8 cellular contexts compared by ENCODE assay signal in the genomic region with DNA sequence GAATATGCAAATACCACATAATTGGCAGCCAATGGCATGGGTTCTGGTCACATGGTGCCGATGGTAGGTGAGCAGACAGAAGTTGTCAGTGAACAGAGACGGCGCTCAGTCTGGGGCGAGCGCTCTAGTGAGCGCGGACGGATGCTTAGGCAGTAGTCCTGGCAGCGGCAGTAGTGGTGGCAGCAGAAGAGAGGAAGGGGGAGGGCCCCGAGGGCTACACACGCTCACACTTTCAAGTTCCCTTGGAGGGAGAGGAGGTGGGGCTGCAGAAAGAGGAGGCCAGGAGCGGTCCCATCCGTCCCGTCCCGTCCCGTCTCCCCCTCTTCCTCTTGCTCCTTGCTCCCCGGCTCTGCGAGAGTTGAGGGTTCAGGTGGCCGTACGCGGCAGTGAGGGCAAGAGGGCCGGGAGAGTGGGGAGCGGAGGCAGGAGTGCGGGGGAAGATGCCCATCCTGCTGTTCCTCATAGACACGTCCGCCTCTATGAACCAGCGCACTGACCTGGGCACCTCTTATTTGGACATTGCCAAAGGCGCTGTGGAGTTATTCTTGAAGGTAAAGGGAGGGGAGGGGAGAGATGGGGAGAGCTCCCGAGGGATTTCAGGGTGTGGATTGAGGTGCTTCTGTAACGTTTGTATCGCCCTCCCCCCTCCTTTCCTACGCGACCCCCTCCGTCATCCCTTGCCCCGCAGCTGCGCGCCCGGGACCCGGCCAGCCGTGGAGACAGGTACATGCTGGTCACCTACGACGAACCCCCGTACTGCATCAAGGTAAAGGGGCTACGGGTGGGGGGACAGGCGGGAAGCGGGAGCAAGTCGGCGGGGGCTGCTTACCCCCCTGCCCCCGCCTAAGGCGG. TPM values are rescaled to one million over a fixed set of nuclear protein-coding genes. Genes with fewer than 3 reads are reported as not detected.
DNase-seq lines count a peak whose midpoint lies in the region; ATAC-seq, FAIRE-seq and TF ChIP-seq lines count a peak whose summit lies in the region.

A gene with protein sequence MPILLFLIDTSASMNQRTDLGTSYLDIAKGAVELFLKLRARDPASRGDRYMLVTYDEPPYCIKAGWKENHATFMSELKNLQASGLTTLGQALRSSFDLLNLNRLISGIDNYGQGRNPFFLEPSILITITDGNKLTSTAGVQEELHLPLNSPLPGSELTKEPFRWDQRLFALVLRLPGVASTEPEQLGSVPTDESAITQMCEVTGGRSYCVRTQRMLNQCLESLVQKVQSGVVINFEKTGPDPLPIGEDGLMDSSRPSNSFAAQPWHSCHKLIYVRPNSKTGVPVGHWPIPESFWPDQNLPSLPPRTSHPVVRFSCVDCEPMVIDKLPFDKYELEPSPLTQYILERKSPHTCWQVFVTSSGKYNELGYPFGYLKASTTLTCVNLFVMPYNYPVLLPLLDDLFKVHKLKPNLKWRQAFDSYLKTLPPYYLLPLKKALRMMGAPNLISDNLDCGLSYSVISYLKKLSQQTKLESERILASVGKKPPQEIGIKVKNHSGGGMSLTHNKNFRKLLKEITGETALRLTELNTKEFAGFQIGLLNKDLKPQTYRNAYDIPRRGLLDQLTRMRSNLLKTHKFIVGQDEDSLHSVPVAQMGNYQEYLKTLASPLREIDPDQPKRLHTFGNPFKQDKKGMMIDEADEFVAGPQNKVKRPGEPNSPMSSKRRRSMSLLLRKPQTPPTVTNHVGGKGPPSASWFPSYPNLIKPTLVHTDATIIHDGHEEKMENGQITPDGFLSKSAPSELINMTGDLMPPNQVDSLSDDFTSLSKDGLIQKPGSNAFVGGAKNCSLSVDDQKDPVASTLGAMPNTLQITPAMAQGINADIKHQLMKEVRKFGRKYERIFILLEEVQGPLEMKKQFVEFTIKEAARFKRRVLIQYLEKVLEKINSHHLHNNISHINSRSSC (plus strand): TSS at position 108 of the 852 bp plus-strand sequence. CDS start 333 bp downstream, at position 441.

- H3K27me3 Mint-ChIP-seq in T-helper 17 cell: no peaks in the 10 kb centered on the region

- RAD21 ChIA-PET in HCT116 (lab: Charles Lee; ENCODE audit: low non-redundant PET in 1 of 2, low total read pairs in 2 of 2, uncharacterized antibody in 2 of 2, unreplicated experiment in 2 of 2): no interaction called here

- H3K36me3 Mint-ChIP-seq in T-helper 17 cell (ENCODE audit: low read depth): peaks cover 4% of the 10 kb centered on the region

- H3K27ac ChIP-seq in HCT116 (ENCODE audit: low read depth, low read length) (peak within 1 kb of the TSS; percentile 46), left ventricle myocardium inferior (replicated peaks) (peak within 1 kb of the TSS; percentile 91), psoas muscle (peak within 1 kb of the TSS; percentile 58)

- TF ChIP-seq RAD21 in HCT116 (IDR thresholded peaks at IDR 0.05; ENCODE audit: low read depth): no peak

- H3K36me3 ChIP-seq in HCT116 (ENCODE audit: control insufficient read depth in 1 of 2, insufficient read depth in 2 of 2, low read length in 2 of 2) (no peaks in the 10 kb centered on the region), left ventricle myocardium inferior (no peaks in the 10 kb centered on the region), psoas muscle (ENCODE audit: insufficient read depth in 1 of 2, low read depth in 1 of 2) (no peaks in the 10 kb centered on the region)

- H3K4me3 Mint-ChIP-seq in T-helper 17 cell: peak within 1 kb of the TSS; percentile 99

- H3K9me3 ChIP-seq in HCT116 (ENCODE audit: control insufficient read depth in 1 of 2, insufficient read depth in 1 of 2, low read depth in 1 of 2, low read length in 2 of 2) (no peaks in the 10 kb centered on the region), T-helper 17 cell (ENCODE audit: control insufficient read depth, low read length, poor library complexity, severe bottlenecking) (no peaks in the 10 kb centered on the region), left ventricle myocardium inferior (replicated peaks) (no peaks in the 10 kb centered on the region), psoas muscle (no peaks in the 10 kb centered on the region)

- TF ChIP-seq CTCF in GM10248 (IDR thresholded peaks at IDR 0.05; ENCODE audit: control extremely low read depth, extremely low read depth, low read depth, missing control alignments) (no peak), HCT116 (IDR thresholded peaks at IDR 0.05 in 2 of 3, conservative IDR thresholded peaks at IDR 0.05 in 1 of 3; ENCODE audit: borderline replicate concordance in 1 of 3, insufficient read depth in 1 of 3, low read depth in 2 of 3, low read length in 2 of 3) (no peak), left ventricle myocardium inferior (IDR thresholded peaks at IDR 0.05; ENCODE audit: borderline replicate concordance) (no peak), psoas muscle (IDR thresholded peaks at IDR 0.05) (no peak)

- H3K4me3 ChIP-seq in HCT116 (replicated peaks in 1 of 2; ENCODE audit: low read depth in 1 of 2, low read length in 2 of 2) (peak within 1 kb of the TSS; percentile 53 to 64), left ventricle myocardium inferior (peak within 1 kb of the TSS; percentile 76), psoas muscle (peak within 1 kb of the TSS; percentile 62)

- no TSS peak for BruUV-seq in HCT116 (replicated peaks; lab: Mats Ljungman, UMichigan)

- H3K79me2 ChIP-seq in HCT116 (ENCODE audit: insufficient read depth, low read length): no peaks in the 10 kb centered on the region

- DNase-seq in GM10248 (ENCODE audit: extremely low spot score): peak; percentile 60
- DNase-seq in HCT116 (ENCODE audit: low read depth, low spot score): peak; percentile 67
- peak; percentile 96 for DNase-seq in MV-4-11 (lab: John Stamatoyannopoulos, UW)
- DNase-seq in T-helper 17 cell: peak; percentile 69 to 81 (median 76)
- peak; percentile 54 for DNase-seq in amniotic stem cell (lab: John Stamatoyannopoulos, UW)
- peak; percentile 75 for DNase-seq in left ventricle myocardium inferior
- DNase-seq in psoas muscle: peak; percentile 74 to 84
- DNase-seq in urothelium cell line (ENCODE audit: low spot score): peak; percentile 60

- H3K4me1 ChIP-seq in HCT116 (ENCODE audit: control insufficient read depth in 1 of 2, insufficient read depth in 2 of 2, low read length in 2 of 2): peaks cover 0 to 11% of the 10 kb centered on the region in 2 experiments; a peak in 1 of 4 replicates
- H3K4me1 ChIP-seq in left ventricle myocardium inferior: peaks cover 8% of the 10 kb centered on the region
- H3K4me1 ChIP-seq in psoas muscle: no peaks in the 10 kb centered on the region

- H3K27me3 ChIP-seq in HCT116 (ENCODE audit: insufficient read depth, low read length): no peaks in the 10 kb centered on the region
- H3K27me3 ChIP-seq in left ventricle myocardium inferior (ENCODE audit: low read depth): no peaks in the 10 kb centered on the region
- H3K27me3 ChIP-seq in psoas muscle (ENCODE audit: insufficient read depth in 3 of 3, low read length in 2 of 3): peaks cover 0 to 20% (median 0%) of the 10 kb centered on the region in 3 donors

- 0 to 35% (median 0%) methylated on average over 31 to 49 of the region's 50 CpGs for WGBS in psoas muscle, 3 donors

- H3K4me2 ChIP-seq in HCT116 (ENCODE audit: low read length): peak within 1 kb of the TSS; percentile 84

- peak within 1 kb of the TSS; percentile 74 for H2AFZ ChIP-seq in HCT116 (ENCODE audit: low read depth, low read length, poor library complexity, severe bottlenecking)

- ATAC-seq in HCT116 (peak; percentile 73), T-helper 17 cell (peak; percentile 76), psoas muscle (peak; percentile 71 to 82 (median 79))

- H3K27ac Mint-ChIP-seq in T-helper 17 cell: peak within 1 kb of the TSS; percentile 98

- peaks cover 25% of the 10 kb centered on the region for H3K4me1 Mint-ChIP-seq in T-helper 17 cell

- POLR2A ChIA-PET in GM10248 (lab: Yijun Ruan, JAX): no interaction called here
- POLR2A ChIA-PET in HCT116 (lab: Charles Lee): no interaction called here

- no peaks in the 10 kb centered on the region for H4K20me1 ChIP-seq in HCT116 (ENCODE audit: insufficient read depth)

- H3K9ac ChIP-seq in HCT116 (ENCODE audit: low read length): peak within 1 kb of the TSS; percentile 53

- TF ChIP-seq POLR2A in HCT116 (IDR thresholded peaks at IDR 0.05; ENCODE audit: borderline replicate concordance, extremely low read depth, insufficient read depth, insufficient read length): peak; percentile 83

- FAIRE-seq in urothelium cell line (lab: Jason Lieb, UNC): no peak

- H3K9me2 ChIP-seq in HCT116 (ENCODE audit: insufficient read depth): no peaks in the 10 kb centered on the region

- CTCF ChIA-PET in GM10248 (lab: Yijun Ruan, JAX) (interaction anchor here (1.6 kb wide), 1 partner anchor 11 kb away, joined by 3 read pairs; no protein-coding TSS in a partner anchor), HCT116 (lab: Charles Lee) (no interaction called here)

- intact Hi-C loops in HCT116 (cut with micrococcal nuclease) (no loop called here), left ventricle myocardium inferior (cut with micrococcal nuclease) (no loop called here), psoas muscle (cut with DNase I) (no loop called here)

TF ChIP-seq in HCT116, 20 proteins besides CTCF, POLR2A, EP300 and RAD21 (continues in another document):
- TF ChIP-seq CBX3 (IDR thresholded peaks at IDR 0.05; ENCODE audit: low read depth) (no peak), POLR2AphosphoS5 (IDR thresholded peaks at IDR 0.05; ENCODE audit: low read depth, low read length) (peak; percentile 96), ZBTB33 (IDR thresholded peaks at IDR 0.05; ENCODE audit: extremely low read depth, insufficient replicate concordance, low read length) (no peak)
- TF ChIP-seq, protein P1, sequence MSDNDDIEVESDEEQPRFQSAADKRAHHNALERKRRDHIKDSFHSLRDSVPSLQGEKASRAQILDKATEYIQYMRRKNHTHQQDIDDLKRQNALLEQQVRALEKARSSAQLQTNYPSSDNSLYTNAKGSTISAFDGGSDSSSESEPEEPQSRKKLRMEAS (IDR thresholded peaks at IDR 0.05): peak; percentile 50

RNA-seq across cellular contexts. Expression of the gene that starts here (rescaled TPM):
- total RNA-seq in HCT116 (2021; ENCODE audit: unreplicated experiment) (3.6 TPM), T-helper 17 cell (10 to 100 TPM; 20.2 to 29.8 TPM), left ventricle myocardium inferior (2.3 TPM), psoas muscle (1 to 10 TPM in 1 of 4 donors, under 1 TPM in 3; 0.38 to 1.2 (median 0.86) TPM)
- polyA plus RNA-seq in HCT116 (2012): 1.5 and 1.8 TPM in 2 replicates
- 1 to 10 TPM in 1 of 3 donors, under 1 TPM in 2; 0.47 to 1.1 (median 0.77) TPM for polyA plus RNA-seq in psoas muscle

Comparison
In these comparisons a context has a peak if more than half of its experiments do, and no peak if none do; other contexts are left out.
1. Peak in every context shown above with its lines: DNase-seq, ATAC-seq, H3K4me3 ChIP-seq and H3K27ac ChIP-seq.